8 cellular contexts compared by ENCODE assay signal in genomic region chr7:139341058-139341775, GRCh38. TPM values are rescaled to one million over a fixed set of nuclear protein-coding genes. Genes with fewer than 3 reads are reported as not detected.
DNase-seq lines count a peak whose midpoint lies in the region; FAIRE-seq and TF ChIP-seq lines count a peak whose summit lies in the region.

Gene FMC1 (plus strand): TSS chr7:139341337. CDS start chr7:139341385, 48 bp downstream.

- TF ChIP-seq CTCF in foreskin fibroblast (IDR thresholded peaks at IDR 0.05; ENCODE audit: low read depth, low read length): peak; percentile 19
- TF ChIP-seq CTCF in neural progenitor cell (IDR thresholded peaks at IDR 0.05): peak; percentile 38

- peaks cover 16% of the 10 kb centered on the region for H3K27me3 Mint-ChIP-seq in neural progenitor cell (ENCODE audit: insufficient read depth, low read depth)

- H3K27ac Mint-ChIP-seq in neural progenitor cell: peak within 1 kb of the TSS; percentile 100

- H3F3A ChIP-seq in neural progenitor cell (ENCODE audit: low read depth): peaks cover 32% of the 10 kb centered on the region

- FAIRE-seq in G401.6 (lab: Jason Lieb, UNC): peak; percentile 91
- no peak for FAIRE-seq in H54 (lab: Jason Lieb, UNC)

- H3K79me2 ChIP-seq in neural progenitor cell (ENCODE audit: low read depth): peaks cover 36% of the 10 kb centered on the region

- H3K36me3 Mint-ChIP-seq in neural progenitor cell: peaks cover 12% of the 10 kb centered on the region

- peaks cover 17% of the 10 kb centered on the region for H3K9me3 Mint-ChIP-seq in neural progenitor cell

- peak within 1 kb of the TSS; percentile 87 for H2AFZ ChIP-seq in neural progenitor cell (replicated peaks)

- peak within 1 kb of the TSS; percentile 95 for H3K9ac ChIP-seq in neural progenitor cell
- peak within 1 kb of the TSS; percentile 96 to 100 for H3K9ac ChIP-seq in stomach smooth muscle (ENCODE audit: low read length in 2 of 2)

- H3K4me2 ChIP-seq in neural progenitor cell: peak within 1 kb of the TSS; percentile 86

- H3K4me1 Mint-ChIP-seq in neural progenitor cell: peaks cover 18% of the 10 kb centered on the region

- peaks cover 6% of the 10 kb centered on the region for H3K36me3 ChIP-seq in neural progenitor cell
- H3K36me3 ChIP-seq in stomach smooth muscle (ENCODE audit: control insufficient read depth in 2 of 2, insufficient read depth in 2 of 2, low read length in 2 of 2): peaks cover 0 to 4% of the 10 kb centered on the region in 2 donors

- H3K4me3 Mint-ChIP-seq in neural progenitor cell: peak within 1 kb of the TSS; percentile 95

- no peaks in the 10 kb centered on the region for H4K20me1 ChIP-seq in neural progenitor cell (ENCODE audit: low read depth)

- TF ChIP-seq POLR2A in H54 (IDR thresholded peaks at IDR 0.05; ENCODE audit: low read depth, low read length) (peak; percentile 42), Raji (IDR thresholded peaks at IDR 0.05; ENCODE audit: insufficient read depth, low read depth, low read length) (peak; percentile 78)

- H3K4me1 ChIP-seq in neural progenitor cell (peaks cover 3% of the 10 kb centered on the region), stomach smooth muscle (ENCODE audit: control insufficient read depth, insufficient read depth, low read length) (peaks cover 7% of the 10 kb centered on the region)

- peak; percentile 60 for DNase-seq in H54 (ENCODE audit: insufficient read length, low spot score)
- DNase-seq in LoVo (ENCODE audit: low spot score): peak; percentile 95
- peak; percentile 60 for DNase-seq in activated gamma-delta T cell (lab: John Stamatoyannopoulos, UW)
- DNase-seq in foreskin fibroblast: peak; percentile 90 to 96
- DNase-seq in neural progenitor cell (ENCODE audit: low spot score): peak; percentile 96

- H3K27ac ChIP-seq in neural progenitor cell: peak within 1 kb of the TSS; percentile 99
- peak within 1 kb of the TSS; percentile 100 for H3K27ac ChIP-seq in stomach smooth muscle (ENCODE audit: low read length)

- peak within 1 kb of the TSS; percentile 70 to 83 for H3K4me3 ChIP-seq in foreskin fibroblast (ENCODE audit: low read depth in 1 of 2, low read length in 2 of 2)
- peak within 1 kb of the TSS; percentile 78 for H3K4me3 ChIP-seq in neural progenitor cell
- peak within 1 kb of the TSS; percentile 85 to 99 for H3K4me3 ChIP-seq in stomach smooth muscle (ENCODE audit: low read length in 2 of 2)

- H3K9me3 ChIP-seq in neural progenitor cell (ENCODE audit: low read depth) (no peaks in the 10 kb centered on the region), stomach smooth muscle (ENCODE audit: control insufficient read depth in 2 of 2, low read length in 2 of 2) (no peaks in the 10 kb centered on the region)

- H3K27me3 ChIP-seq in neural progenitor cell (no peaks in the 10 kb centered on the region), stomach smooth muscle (ENCODE audit: control insufficient read depth in 1 of 2, insufficient read depth in 2 of 2, low read length in 2 of 2) (no peaks in the 10 kb centered on the region)

RNA-seq across cellular contexts. Expression of gene FMC1, which starts in this region (rescaled TPM):
- 8.1 and 16.9 TPM in 2 replicates for total RNA-seq in neural progenitor cell (ENCODE audit: low replicate concordance)

Comparison
In these comparisons a context has a peak if more than half of its experiments do, and no peak if none do; other contexts are left out.
1. Peak in every context shown above with its lines: DNase-seq, H3K4me3 ChIP-seq and H3K27ac ChIP-seq.